ENCODE assay signal across 8 cellular contexts in the genomic region with DNA sequence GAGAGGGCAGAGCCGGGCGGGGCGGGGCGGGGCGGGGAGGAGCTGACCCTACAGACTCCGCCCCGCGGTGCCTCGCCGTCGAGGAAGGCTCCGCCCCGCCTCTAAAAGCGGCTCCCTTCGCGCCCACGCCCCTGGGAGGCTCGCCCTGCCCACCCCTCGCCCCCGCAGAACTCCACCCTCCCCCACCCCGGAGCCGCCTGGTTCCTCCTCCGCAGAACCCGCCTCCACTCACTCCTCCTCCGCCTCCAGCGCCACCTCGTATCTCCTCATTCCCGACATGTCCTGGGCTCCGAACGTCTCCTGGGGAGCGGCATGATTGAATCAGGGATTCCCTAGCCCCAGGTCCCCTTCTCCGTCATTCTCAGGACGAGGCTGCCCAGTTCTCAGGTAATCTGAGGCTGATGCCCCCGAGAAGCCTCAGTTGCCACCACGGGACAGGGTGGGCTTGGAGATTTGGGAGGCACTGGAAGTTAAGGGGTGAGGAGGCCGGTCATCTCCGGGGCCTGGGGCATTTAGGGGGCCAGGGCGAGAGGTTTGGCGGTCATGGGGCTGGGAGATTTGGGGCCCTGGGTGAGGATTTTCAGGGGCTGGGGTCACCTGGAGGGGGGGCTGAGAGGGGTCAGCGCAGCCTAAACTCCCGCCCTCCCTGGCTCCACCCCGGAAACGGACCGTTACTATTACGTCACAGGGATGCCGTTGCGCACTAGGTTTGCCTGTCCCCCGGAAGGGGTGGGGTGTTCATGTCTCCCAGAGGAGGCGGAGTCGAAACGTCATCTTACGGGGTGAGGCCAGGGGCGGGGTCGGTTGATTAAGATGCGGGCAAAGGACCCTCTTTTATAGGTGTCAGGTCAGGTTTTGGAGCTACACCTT. TPM values are rescaled to one million over a fixed set of nuclear protein-coding genes. Genes with fewer than 3 reads are reported as not detected.
DNase-seq lines count a peak whose midpoint lies in the region; ATAC-seq and TF ChIP-seq lines count a peak whose summit lies in the region.

No MANE protein-coding gene starts in this region.

- H3K4me1 ChIP-seq in testis: peaks cover 16% of the 10 kb centered on the region

- H3K27ac ChIP-seq in SU-DHL-6 (ENCODE audit: low read depth, low read length) (peak overlapping the region; percentile 72), testis (peak overlapping the region; percentile 98 to 100)

- H3K27ac Mint-ChIP-seq in osteocyte (ENCODE audit: unreplicated experiment): peak overlapping the region; percentile 97

- no peaks in the 10 kb centered on the region for H3K9me3 Mint-ChIP-seq in osteocyte (ENCODE audit: unreplicated experiment)

- H4K20me1 ChIP-seq in SU-DHL-6 (ENCODE audit: low read depth, low read length): no peaks in the 10 kb centered on the region

- TF ChIP-seq POLR2A in testis (IDR thresholded peaks at IDR 0.05): peak; percentile 31

- H3F3A ChIP-seq in SU-DHL-6 (ENCODE audit: insufficient read depth): peaks cover 16% of the 10 kb centered on the region

- H3K27me3 ChIP-seq in SU-DHL-6 (ENCODE audit: low read length): no peaks in the 10 kb centered on the region
- no peaks in the 10 kb centered on the region for H3K27me3 ChIP-seq in testis

- H3K4me3 ChIP-seq in SU-DHL-6 (ENCODE audit: insufficient read depth, low read length, poor library complexity, severe bottlenecking): peak overlapping the region; percentile 86
- peak overlapping the region; percentile 77 to 91 for H3K4me3 ChIP-seq in testis

- H3K27me3 Mint-ChIP-seq in osteocyte (ENCODE audit: unreplicated experiment): no peaks in the 10 kb centered on the region

- H2AFZ ChIP-seq in SU-DHL-6 (ENCODE audit: low read depth, low read length, severe bottlenecking): peak overlapping the region; percentile 91

- H3K36me3 Mint-ChIP-seq in osteocyte (ENCODE audit: unreplicated experiment): peaks cover 4% of the 10 kb centered on the region

- WGBS in testis, 2 donors: 1 to 13% methylated on average over 6 to 52 of the region's 55 CpGs

- no peaks in the 10 kb centered on the region for H3K79me2 ChIP-seq in SU-DHL-6 (ENCODE audit: insufficient read depth, low read length)

- DNase-seq in G401 (ENCODE audit: low spot score): peak; percentile 99
- peak; percentile 90 for DNase-seq in NCI-H1105 treated with DMSO at 0.1 percent for 48 hours (lab: John Stamatoyannopoulos, UW)
- DNase-seq in activated naive CD8-positive, alpha-beta T cell treated with anti-CD3 and anti-CD28 coated beads, Interleukin-2, amount 50 U/mL, for 16 hours (ENCODE audit: low read depth, low spot score): peak; percentile 61
- DNase-seq in Right ventricle myocardium inferior (ENCODE audit: missing footprints): peak; percentile 96
- peak; percentile 96 for DNase-seq in osteocyte (ENCODE audit: extremely low spot score, unreplicated experiment)
- peak; percentile 98 for DNase-seq in testis

- intact Hi-C loops in Right ventricle myocardium inferior (cut with DNase I): loop anchor here (2.0 to 5.0 kb wide), 2 partner anchors 35 to 327 kb away; no protein-coding TSS in a partner anchor
- intact Hi-C loops in testis (cut with DNase I; ENCODE audit: low total_unique reads): no loop called here

- H3K4me3 Mint-ChIP-seq in osteocyte (ENCODE audit: unreplicated experiment): peak overlapping the region; percentile 88

- H3K9ac ChIP-seq in SU-DHL-6 (ENCODE audit: low read length): peak overlapping the region; percentile 75

- H3K9me3 ChIP-seq in SU-DHL-6 (ENCODE audit: insufficient read depth, low read length) (no peaks in the 10 kb centered on the region), testis (no peaks in the 10 kb centered on the region)

- peak; percentile 71 for ATAC-seq in HG02610 (IDR thresholded peaks at IDR 0.05; ENCODE audit: unreplicated experiment)
- peak; percentile 92 for ATAC-seq in Right ventricle myocardium inferior

- in situ Hi-C loops in G401 (cut with HindIII; ENCODE audit: low sequenced_read_pairs): no loop called here

- TF ChIP-seq CTCF in SU-DHL-6 (IDR thresholded peaks at IDR 0.05; ENCODE audit: insufficient read depth, low read length, poor library complexity, severe bottlenecking) (no peak), osteocyte (IDR thresholded peaks at IDR 0.05) (no peak), testis (IDR thresholded peaks at IDR 0.05) (no peak)

- no peaks in the 10 kb centered on the region for H3K9me2 ChIP-seq in SU-DHL-6 (replicated peaks; ENCODE audit: insufficient read depth, low read length)

- peaks cover 11% of the 10 kb centered on the region for H3K4me1 Mint-ChIP-seq in osteocyte (ENCODE audit: unreplicated experiment)

- no peaks in the 10 kb centered on the region for H3K36me3 ChIP-seq in SU-DHL-6 (ENCODE audit: low read length)
- H3K36me3 ChIP-seq in testis (ENCODE audit: low read depth, missing control alignments): no peaks in the 10 kb centered on the region

- H3K4me2 ChIP-seq in SU-DHL-6 (ENCODE audit: low read depth, low read length, poor library complexity, severe bottlenecking): peak overlapping the region; percentile 81

RNA-seq across cellular contexts. Expression of a gene that starts 3.2 kb away (rescaled TPM):
- not detected in 2 replicates for total RNA-seq in G401 (2014; rRNA removed; shearing (Covaris generic))
- not detected for total RNA-seq in Right ventricle myocardium inferior
- 0.78 and 1.1 TPM in 2 replicates for total RNA-seq in osteocyte
- 1 to 10 TPM in 1 of 2 donors, not detected in 1; 3.1 TPM for total RNA-seq in testis
- 1.4 TPM for polyA plus RNA-seq in testis (ENCODE audit: insufficient read depth, low read depth, low replicate concordance)

RNA-seq across cellular contexts. Expression of a gene that starts 13.6 kb away (rescaled TPM):
- 6.9 and 9.8 TPM in 2 replicates for total RNA-seq in G401 (2014; rRNA removed; shearing (Covaris generic))
- total RNA-seq in Right ventricle myocardium inferior (43.6 TPM), osteocyte (32.6 and 36.7 TPM in 2 replicates), testis (10 to 100 TPM; 39.8 to 58.0 TPM)
- polyA plus RNA-seq in testis (ENCODE audit: insufficient read depth, low read depth, low replicate concordance): 28.7 TPM

RNA-seq across cellular contexts. Expression of a gene that starts 19.1 kb away (rescaled TPM):
- total RNA-seq in G401 (2014; rRNA removed; shearing (Covaris generic)): 41.6 and 51.2 TPM in 2 replicates
- 54.1 TPM for total RNA-seq in Right ventricle myocardium inferior
- 57.2 and 58.4 TPM in 2 replicates for total RNA-seq in osteocyte
- total RNA-seq in testis: 10 to 100 TPM; 46.1 to 55.6 TPM
- polyA plus RNA-seq in testis (ENCODE audit: insufficient read depth, low read depth, low replicate concordance): 25.9 TPM

RNA-seq across cellular contexts. Expression of a gene that starts 25.5 kb away (rescaled TPM):
- not detected in 2 replicates for total RNA-seq in G401 (2014; rRNA removed; shearing (Covaris generic))
- 1.1 TPM for total RNA-seq in Right ventricle myocardium inferior
- not detected in 2 replicates for total RNA-seq in osteocyte
- total RNA-seq in testis: not detected
- polyA plus RNA-seq in testis (ENCODE audit: insufficient read depth, low read depth, low replicate concordance): 15.5 TPM

RNA-seq across cellular contexts. Expression of a gene that starts 28.0 kb away (rescaled TPM):
- total RNA-seq in G401 (2014; rRNA removed; shearing (Covaris generic)): 193 and 208 TPM in 2 replicates
- total RNA-seq in Right ventricle myocardium inferior: 25.6 TPM
- 71.9 and 76.7 TPM in 2 replicates for total RNA-seq in osteocyte
- 10 to 100 TPM; 87.1 to 92.4 TPM for total RNA-seq in testis
- 50.3 TPM for polyA plus RNA-seq in testis (ENCODE audit: insufficient read depth, low read depth, low replicate concordance)

Comparison
In these comparisons a context has a peak if more than half of its experiments do, and no peak if none do; other contexts are left out.
1. Peak in every context shown above with its lines: DNase-seq, ATAC-seq, H3K4me3 ChIP-seq and H3K27ac ChIP-seq.